ENCODE assay signal across 9 cellular contexts in genomic region chr1:120850071-120850530, GRCh38. TPM values are rescaled to one million over a fixed set of nuclear protein-coding genes. Genes with fewer than 3 reads are reported as not detected.
DNase-seq lines count a peak whose midpoint lies in the region; ATAC-seq, FAIRE-seq and TF ChIP-seq lines count a peak whose summit lies in the region.
"Not testable (repeated sequence)": the region's sequence is repeated elsewhere in the genome, so short reads cannot be mapped to it uniquely, and the experiment has no call there.
"Had no signal": no experiment of that assay in that cellular context is flagged by ENCODE, and none has a peak within 500 bp of the region (broad histone marks: within the 10 kb centered on the region; RNA-seq: fewer than 3 reads in every experiment).

No MANE protein-coding gene starts in this region.

- H3K36me3 ChIP-seq in GM23248 (ENCODE audit: low read depth); GM12878 (ENCODE audit: control insufficient read depth in 2 of 2, insufficient read depth in 2 of 2, low read length in 1 of 2); small intestine (ENCODE audit: control insufficient read depth in 2 of 2, insufficient read depth in 2 of 2, low read length in 2 of 2): not testable (repeated sequence)

- H3K9me2 ChIP-seq in GM23248 (ENCODE audit: insufficient read depth), result not testable (repeated sequence)

- peak overlapping the region; percentile 47; the same call in 1 of the 2 replicates for H3K4me3 ChIP-seq in GM23248
- H3K4me3 ChIP-seq in Jurkat, Clone E6-1 (ENCODE audit: low read length), result not testable (repeated sequence)
- peak overlapping the region; percentile 17 for H3K4me3 ChIP-seq in GM12878
- H3K4me3 ChIP-seq in foreskin fibroblast (ENCODE audit: low read depth in 1 of 2, low read length in 2 of 2), result peak overlapping the region; percentile 24 to 65
- peak overlapping the region in 1 of 2 donors; percentile 17 for H3K4me3 ChIP-seq in small intestine (ENCODE audit: low read depth in 1 of 2, low read length in 2 of 2)

- in situ Hi-C loops in GM23248 (cut with MboI); GM12878 (cut with MboI): not testable (repeated sequence)

- H3K27ac ChIP-seq in C4-2B (peak overlapping the region; percentile 29; the same call in 1 of the 2 replicates), GM23248 (0 out of 2 replicates have a peak overlapping the region, but pooled peaks have one; percentile 18), small intestine (ENCODE audit: low read depth in 1 of 2, low read length in 1 of 2) (peak overlapping the region; percentile 55 to 85)
- H3K27ac ChIP-seq in GM12878 (ENCODE audit: control insufficient read depth, insufficient read depth), result not testable (repeated sequence)

- TF ChIP-seq RAD21 in GM12878 (IDR thresholded peaks at IDR 0.05; ENCODE audit: insufficient read depth, low read depth, low read length), result not testable (repeated sequence)

- not testable (repeated sequence) for TF ChIP-seq EP300 in GM12878 (IDR thresholded peaks at IDR 0.05; ENCODE audit: borderline replicate concordance in 1 of 2, control insufficient read depth in 1 of 2, low read depth in 2 of 2, low read length in 2 of 2)

- CTCF ChIA-PET in T-cell (lab: Charles Lee); GM12878 (lab: Yijun Ruan, JAX): not testable (repeated sequence)

- RAD21 ChIA-PET in GM12878 (lab: Charles Lee; ENCODE audit: unreplicated experiment), result not testable (repeated sequence)

- H3K4me2 ChIP-seq in GM23248 (ENCODE audit: unreplicated experiment), result not testable (repeated sequence)
- H3K4me2 ChIP-seq in GM12878 (ENCODE audit: control insufficient read depth, insufficient read depth), result peak overlapping the region; percentile 42

- H3K9me3 Mint-ChIP-seq in T-cell, result not testable (repeated sequence)

- H3K27ac Mint-ChIP-seq in T-cell, result peak overlapping the region; percentile 98 to 99

- not testable (repeated sequence) for H3K79me2 ChIP-seq in GM23248 (ENCODE audit: insufficient read depth); GM12878 (ENCODE audit: control insufficient read depth, insufficient read depth, low read length)

- SMC1A ChIA-PET in GM12878 (lab: Charles Lee; ENCODE audit: uncharacterized antibody, unreplicated experiment), result not testable (repeated sequence)

- H2AFZ ChIP-seq in GM23248; GM12878 (ENCODE audit: control insufficient read depth, low read depth, low read length): not testable (repeated sequence)

- peak; percentile 57 for DNase-seq in GM23248
- DNase-seq in Jurkat, Clone E6-1 (ENCODE audit: low read depth, low spot score), result peak; percentile 18
- DNase-seq in T-cell; GM12878 (ENCODE audit: low read depth, low spot score): not testable (repeated sequence)
- DNase-seq in foreskin fibroblast, result peak; percentile 49 to 50
- peak; percentile 13 for DNase-seq in mucosa of gallbladder (ENCODE audit: low spot score)
- DNase-seq in small intestine, result peak; percentile 30

- H3K4me3 Mint-ChIP-seq in T-cell, result peak overlapping the region; percentile 85 to 92 (median 89)

- peak overlapping the region; percentile 47; the same call in 1 of the 2 replicates for H3K9ac ChIP-seq in GM23248
- H3K9ac ChIP-seq in GM12878 (ENCODE audit: control insufficient read depth, insufficient read depth, low read length), result not testable (repeated sequence)

- peak in 1 of 4 experiments; percentile 1 for ATAC-seq in T-cell (replicated peaks in 1 of 4)
- ATAC-seq in GM12878, result not testable (repeated sequence)

- H3F3A ChIP-seq in GM23248 (ENCODE audit: insufficient read depth), result not testable (repeated sequence)

- peaks cover 6 to 22% (median 16%) of the 10 kb centered on the region in 3 donors for H3K4me1 Mint-ChIP-seq in T-cell

- H3K36me3 Mint-ChIP-seq in T-cell, result not testable (repeated sequence)

- H3K4me1 ChIP-seq in GM23248 (ENCODE audit: insufficient read depth); GM12878 (ENCODE audit: control insufficient read depth, insufficient read depth, low read length); small intestine (ENCODE audit: control insufficient read depth in 2 of 2, insufficient read depth in 1 of 2, low read depth in 1 of 2, low read length in 1 of 2): not testable (repeated sequence)

- not testable (repeated sequence) for H4K20me1 ChIP-seq in GM23248 (ENCODE audit: insufficient read depth); GM12878 (ENCODE audit: control insufficient read depth, insufficient read depth)

- H3K27me3 Mint-ChIP-seq in T-cell, result not testable (repeated sequence)

- intact Hi-C loops in GM12878 (cut with micrococcal nuclease; ENCODE audit: unreplicated experiment), result loop anchor here (10.0 kb wide), 1 partner anchor 95 kb away; no protein-coding TSS in a partner anchor

- not testable (repeated sequence) for H3K9me3 ChIP-seq in GM23248 (ENCODE audit: low read depth); GM12878 (replicated peaks; ENCODE audit: control insufficient read depth, insufficient read depth, low read length); small intestine (ENCODE audit: control insufficient read depth, low read depth)

- TF ChIP-seq CTCF in C4-2B (conservative IDR thresholded peaks at IDR 0.05); GM12878 (IDR thresholded peaks at IDR 0.05 in 2 of 3, conservative IDR thresholded peaks at IDR 0.05 in 1 of 3; ENCODE audit: control insufficient read depth in 2 of 3, extremely low read depth in 1 of 3, insufficient read depth in 1 of 3, low read depth in 3 of 3, low read length in 3 of 3); foreskin fibroblast (IDR thresholded peaks at IDR 0.05; ENCODE audit: low read depth, low read length): not testable (repeated sequence)

- H3K27me3 ChIP-seq in GM23248 (replicated peaks; ENCODE audit: insufficient read depth); GM12878 (replicated peaks in 1 of 2; ENCODE audit: control insufficient read depth in 2 of 2, insufficient read depth in 2 of 2, low read length in 1 of 2); small intestine (ENCODE audit: control insufficient read depth in 2 of 2, insufficient read depth in 2 of 2, low read length in 2 of 2): not testable (repeated sequence)

- POLR2A ChIA-PET in T-cell (lab: Charles Lee), result interaction anchor here in 1 of 2 donors (1.1 kb wide), 1 partner anchor 92 kb away, joined by 9 read pairs; no protein-coding TSS in a partner anchor
- POLR2A ChIA-PET in GM12878 (lab: Charles Lee), result not testable (repeated sequence)

- BruUV-seq in GM12878 (replicated peaks; lab: Mats Ljungman, UMichigan), result not testable (repeated sequence)

- FAIRE-seq in GM12878 (lab: Jason Lieb, UNC); small intestine (lab: Jason Lieb, UNC): not testable (repeated sequence)

- WGBS in GM23248 (ENCODE audit: low coverage in 1 of 2, low lambda C conversion rate in 2 of 2, missing lambda C conversion rate in 2 of 2), 2 experiments, result 21 to 29% methylated on average over 6 to 8 of the region's 14 CpGs
- WGBS in GM12878 (ENCODE audit: insufficient coverage, insufficient replicate concordance, low lambda C conversion rate, missing lambda C conversion rate), result 4% methylated on average over 10 of the region's 14 CpGs
- WGBS in small intestine, 3 donors, result 0 to 8% (median 2%) methylated on average over 1 to 11 of the region's 14 CpGs

- TF ChIP-seq POLR2A in GM12878 (IDR thresholded peaks at IDR 0.05; ENCODE audit: low read depth, low read length), result not testable (repeated sequence)

RNA-seq across cellular contexts. Expression of gene PPIAL4A, which starts 39.5 kb away (rescaled TPM):
- total RNA-seq in GM23248 (2014; rRNA removed; shearing (Covaris generic)), result not detected in 2 replicates
- not detected in 2 replicates for polyA plus RNA-seq in GM23248 (2016; fragmentation: Nextera tagmentation; extraction: Ambion mirVana)
- polyA plus RNA-seq in Jurkat, Clone E6-1 (2012; ENCODE audit: insufficient read depth, insufficient read length), result not detected
- total RNA-seq in T-cell, result not detected
- total RNA-seq in GM12878 (2013; cell fraction: nucleolus; rRNA removed), result not detected in 2 replicates
- not detected in 2 replicates for total RNA-seq in GM12878 (2014; rRNA removed)
- not detected in 2 replicates for total RNA-seq in GM12878 (2014; rRNA removed; fragmentation: Illumina TruSeq; extraction: Trizol)
- total RNA-seq in GM12878 (2021), result not detected in 2 replicates
- polyA plus RNA-seq in GM12878 (2011; ENCODE audit: low read depth), result not detected
- not detected in 2 replicates for polyA plus RNA-seq in GM12878 (2011; rRNA removed)
- polyA plus RNA-seq in GM12878 (2011; cell fraction: cytosol; rRNA removed), result not detected in 2 replicates
- not detected in 2 replicates for polyA plus RNA-seq in GM12878 (2011; cell fraction: nucleus; rRNA removed)
- polyA plus RNA-seq in GM12878 (2012), result not detected in 2 replicates
- polyA plus RNA-seq in GM12878 (2014; fragmentation: Illumina TruSeq; extraction: Trizol), result not detected in 2 replicates
- polyA plus RNA-seq in GM12878 (2014; fragmentation: Nextera tagmentation; extraction: Ambion mirVana), result not detected
- polyA plus RNA-seq in GM12878 (2014; rRNA removed), result not detected in 2 replicates
- polyA plus RNA-seq in GM12878 (2016; fragmentation: Nextera tagmentation; extraction: Ambion mirVana), result not detected
- not detected in 2 replicates for polyA minus RNA-seq in GM12878 (2011; rRNA and poly(A)+ RNA removed)
- polyA minus RNA-seq in GM12878 (2011; cell fraction: cytosol; rRNA and poly(A)+ RNA removed), result not detected in 2 replicates
- polyA minus RNA-seq in GM12878 (2011; cell fraction: nucleus; rRNA and poly(A)+ RNA removed), result not detected in 2 replicates
- total RNA-seq in mucosa of gallbladder, result not detected
- not detected for polyA plus RNA-seq in small intestine
- polyA plus RNA-seq: BJ had no signal
